26 cellular contexts compared by ENCODE assay signal in the genomic region with DNA sequence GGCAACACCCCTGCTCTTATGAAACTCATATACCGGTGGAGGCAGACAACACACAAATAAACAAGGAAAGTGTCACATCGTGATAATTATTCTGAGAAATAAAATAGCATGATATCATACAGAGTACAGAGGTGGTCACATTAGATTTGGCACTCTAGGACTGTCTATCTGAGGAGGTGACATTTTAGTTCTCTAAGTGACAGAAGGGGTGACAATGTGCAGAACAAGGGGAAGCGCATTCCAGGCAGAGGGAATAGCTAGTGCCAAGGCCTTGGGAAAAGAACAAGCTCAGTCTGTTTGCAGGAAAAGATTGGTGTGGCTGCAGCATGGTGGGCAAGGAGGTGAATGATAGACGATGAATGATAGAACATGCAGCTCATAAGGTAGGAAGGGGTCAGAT. TPM values are rescaled to one million over a fixed set of nuclear protein-coding genes. Genes with fewer than 3 reads are reported as not detected.
"Had no signal": no experiment of that assay in that cellular context is flagged by ENCODE, and none has a peak within 500 bp of the region (broad histone marks: within the 10 kb centered on the region; RNA-seq: fewer than 3 reads in every experiment).

No MANE protein-coding gene starts in this region.

- H3K27me3 ChIP-seq: body of pancreas, dorsolateral prefrontal cortex, esophagus squamous epithelium, gastrocnemius medialis, right lobe of liver had no signal

- H3K9me3 Mint-ChIP-seq: activated CD4-positive, alpha-beta memory T cell treated with anti-CD3 and anti-CD28 coated beads, Interleukin-2, amount 10 ng/mL, durations not matched to agents 7 days and 5 days; activated naive CD4-positive, alpha-beta T cell treated with anti-CD3 and anti-CD28 coated beads, Interleukin-2, amount 10 ng/mL, durations not matched to agents 7 days and 5 days; activated T-cell treated with anti-CD3 and anti-CD28 coated beads, Interleukin-2, amount 50 U/mL, for 72 hours; effector memory CD8-positive, alpha-beta T cell; stimulated activated naive B cell treated with anti-CD40 and anti-IgM and Interleukin-4, amounts not matched to agents 10 μg/mL and 1 μg/mL and 100 μg/mL, for 72 hours had no signal

- H3K36me3 Mint-ChIP-seq: activated naive CD4-positive, alpha-beta T cell treated with anti-CD3 and anti-CD28 coated beads, Interleukin-2, amount 10 ng/mL, durations not matched to agents 7 days and 5 days; stimulated activated naive B cell treated with anti-CD40 and anti-IgM and Interleukin-4, amounts not matched to agents 10 μg/mL and 1 μg/mL and 100 μg/mL, for 72 hours had no signal

- H3K4me3 ChIP-seq: body of pancreas, dorsolateral prefrontal cortex, esophagus squamous epithelium, gastrocnemius medialis, lung, right lobe of liver, skin epidermis, thoracic aorta had no signal

- H3K36me3 ChIP-seq: esophagus squamous epithelium, gastrocnemius medialis, right lobe of liver, thoracic aorta had no signal

- H3K79me2 ChIP-seq: parathyroid adenoma had no signal

- H3K27ac Mint-ChIP-seq: activated CD4-positive, alpha-beta memory T cell treated with anti-CD3 and anti-CD28 coated beads, Interleukin-2, amount 10 ng/mL, durations not matched to agents 7 days and 5 days; activated naive CD4-positive, alpha-beta T cell treated with anti-CD3 and anti-CD28 coated beads, Interleukin-2, amount 10 ng/mL, durations not matched to agents 7 days and 5 days; activated T-cell treated with anti-CD3 and anti-CD28 coated beads, Interleukin-2, amount 50 U/mL, for 72 hours; effector memory CD8-positive, alpha-beta T cell; nephron progenitor cell; stimulated activated naive B cell treated with anti-CD40 and anti-IgM and Interleukin-4, amounts not matched to agents 10 μg/mL and 1 μg/mL and 100 μg/mL, for 72 hours had no signal

- DNase-seq: activated CD4-positive, alpha-beta memory T cell treated with anti-CD3 and anti-CD28 coated beads, Interleukin-2, amount 10 ng/mL, durations not matched to agents 7 days and 5 days; activated CD4-positive, alpha-beta T cell treated with anti-CD3 and anti-CD28 coated beads for 48 hours; activated effector memory CD4-positive, alpha-beta T cell treated with Interleukin-2 at 50 U/mL for 16 hours; activated naive CD4-positive, alpha-beta T cell treated with anti-CD3 and anti-CD28 coated beads, Interleukin-2, amount 10 ng/mL, durations not matched to agents 7 days and 5 days; activated T-cell treated with anti-CD3 and anti-CD28 coated beads, Interleukin-2, amount 50 U/mL, for 72 hours; body of pancreas; caudate nucleus; dorsolateral prefrontal cortex; effector memory CD8-positive, alpha-beta T cell; esophagus squamous epithelium; gastrocnemius medialis; midbrain; nephron progenitor cell; nucleus accumbens; SK-N-SH; stimulated activated CD4-positive, alpha-beta T cell treated with anti-CD3 and anti-CD28 coated beads, Interleukin-15, amount 100 ng/mL, for 24 hours; stimulated activated CD8-positive, alpha-beta memory T cell treated with anti-CD3 and anti-CD28 coated beads, Interleukin-4, amount 100 ng/mL, for 48 hours; stimulated activated naive B cell treated with anti-CD40 and anti-IgM and Interleukin-4, amounts not matched to agents 10 μg/mL and 1 μg/mL and 100 μg/mL, for 72 hours had no signal

- H3K9ac ChIP-seq: parathyroid adenoma, SK-N-SH had no signal

- H3K27ac ChIP-seq: gastrocnemius medialis, parathyroid adenoma, thoracic aorta had no signal

- H3K27me3 Mint-ChIP-seq: stimulated activated naive B cell treated with anti-CD40 and anti-IgM and Interleukin-4, amounts not matched to agents 10 μg/mL and 1 μg/mL and 100 μg/mL, for 72 hours had no signal

- H3K4me2 ChIP-seq: SK-N-SH had no signal

- H2AFZ ChIP-seq: parathyroid adenoma had no signal

- H3K4me3 Mint-ChIP-seq: activated CD4-positive, alpha-beta memory T cell treated with anti-CD3 and anti-CD28 coated beads, Interleukin-2, amount 10 ng/mL, durations not matched to agents 7 days and 5 days; activated naive CD4-positive, alpha-beta T cell treated with anti-CD3 and anti-CD28 coated beads, Interleukin-2, amount 10 ng/mL, durations not matched to agents 7 days and 5 days; activated T-cell treated with anti-CD3 and anti-CD28 coated beads, Interleukin-2, amount 50 U/mL, for 72 hours; effector memory CD8-positive, alpha-beta T cell; nephron progenitor cell; stimulated activated naive B cell treated with anti-CD40 and anti-IgM and Interleukin-4, amounts not matched to agents 10 μg/mL and 1 μg/mL and 100 μg/mL, for 72 hours had no signal

- H3K9me2 ChIP-seq: SK-N-SH had no signal

- ATAC-seq: activated T-cell treated with anti-CD3 and anti-CD28 coated beads, Interleukin-2, amount 50 U/mL, for 72 hours; body of pancreas; effector memory CD8-positive, alpha-beta T cell; gastrocnemius medialis; right lobe of liver; stimulated activated naive B cell treated with anti-CD40 and anti-IgM and Interleukin-4, amounts not matched to agents 10 μg/mL and 1 μg/mL and 100 μg/mL, for 72 hours had no signal

- H3K9me3 ChIP-seq: body of pancreas, esophagus squamous epithelium, gastrocnemius medialis, right lobe of liver, SK-N-SH, thoracic aorta had no signal

RNA-seq across cellular contexts. Expression of a gene that starts 40.1 kb away (rescaled TPM):
- total RNA-seq: body of pancreas, dorsolateral prefrontal cortex, esophagus squamous epithelium, gastrocnemius medialis, lung, myocyte, pulmonary artery endothelial cell, right lobe of liver, thoracic aorta, urinary bladder had no signal
